In genomic region chr11:4072668-4073285, GRCh38 we compare ENCODE assay signal across 8 cellular contexts. TPM values are rescaled to one million over a fixed set of nuclear protein-coding genes. Genes with fewer than 3 reads are reported as not detected.
DNase-seq lines count a peak whose midpoint lies in the region; ATAC-seq and TF ChIP-seq lines count a peak whose summit lies in the region.

No MANE protein-coding gene starts in this region.

- H3K4me3 ChIP-seq in AG04449 (ENCODE audit: low read depth, low read length) = no peak overlapping the region
- no peak overlapping the region for H3K4me3 ChIP-seq in PC-3 (ENCODE audit: low read length)
- H3K4me3 ChIP-seq in trophoblast cell (ENCODE audit: low read depth, low read length) = no peak overlapping the region

- H3K4me2 ChIP-seq in PC-3 (ENCODE audit: low read length) (no peak overlapping the region), trophoblast cell (ENCODE audit: low read length) (no peak overlapping the region)

- POLR2A ChIA-PET in AG04449 (lab: Yijun Ruan, JAX) (interaction anchor here (1.3 to 3.3 kb wide), 2 partner anchors 218 to 224 kb away, joined by 5 to 18 read pairs; partner anchors contain the start of gene STIM1), PC-3 (lab: Charles Lee; ENCODE audit: unreplicated experiment) (no interaction called here)

- H3K23ac ChIP-seq in trophoblast cell (ENCODE audit: low read length) = no peak overlapping the region

- no peaks in the 10 kb centered on the region for H3K27me3 Mint-ChIP-seq in activated naive CD8-positive, alpha-beta T cell treated with anti-CD3 and anti-CD28 coated beads, Interleukin-2, amount 50 U/mL, for 24 hours

- H3K4me1 Mint-ChIP-seq in activated naive CD8-positive, alpha-beta T cell treated with anti-CD3 and anti-CD28 coated beads, Interleukin-2, amount 50 U/mL, for 24 hours = peaks cover 30% of the 10 kb centered on the region

- H2BK120ac ChIP-seq in trophoblast cell (ENCODE audit: insufficient read depth, low read length, poor library complexity) = no peak overlapping the region

- no peak overlapping the region for H2BK12ac ChIP-seq in trophoblast cell (ENCODE audit: low read length)

- no peak overlapping the region for H4K91ac ChIP-seq in trophoblast cell (ENCODE audit: low read depth, low read length)

- H3K79me1 ChIP-seq in trophoblast cell (ENCODE audit: low read length) = no peaks in the 10 kb centered on the region

- no peak overlapping the region for H3K14ac ChIP-seq in trophoblast cell (ENCODE audit: low read length)

- no peaks in the 10 kb centered on the region for H4K20me1 ChIP-seq in PC-3 (ENCODE audit: low read length)

- H4K8ac ChIP-seq in trophoblast cell (ENCODE audit: low read depth, low read length) = no peak overlapping the region

- ATAC-seq in PC-3 = peak; percentile 93
- peak; percentile 52 for ATAC-seq in activated naive CD8-positive, alpha-beta T cell treated with anti-CD3 and anti-CD28 coated beads, Interleukin-2, amount 50 U/mL, for 24 hours

- H3F3A ChIP-seq in PC-3 (ENCODE audit: low read length, unreplicated experiment) = no peaks in the 10 kb centered on the region

- no peak overlapping the region for H3K27ac ChIP-seq in PC-3 (ENCODE audit: low read length)
- H3K27ac ChIP-seq in trophoblast cell (ENCODE audit: low read depth, low read length) = no peak overlapping the region

- H3K4ac ChIP-seq in trophoblast cell (ENCODE audit: low read depth, low read length) = no peak overlapping the region

- no peak overlapping the region for H4K12ac ChIP-seq in trophoblast cell (ENCODE audit: low read depth, low read length)

- no peaks in the 10 kb centered on the region for H3K4me1 ChIP-seq in PC-3 (ENCODE audit: insufficient read depth, low read length)
- peaks cover 3 to 6% of the 10 kb centered on the region in 2 experiments for H3K4me1 ChIP-seq in trophoblast cell (ENCODE audit: control insufficient read depth in 1 of 2, insufficient read depth in 2 of 2, low read length in 2 of 2)

- no peaks in the 10 kb centered on the region for H3K9me3 Mint-ChIP-seq in activated naive CD8-positive, alpha-beta T cell treated with anti-CD3 and anti-CD28 coated beads, Interleukin-2, amount 50 U/mL, for 24 hours

- no peak overlapping the region for H2AK5ac ChIP-seq in trophoblast cell (ENCODE audit: low read length)

- no peaks in the 10 kb centered on the region for H3K79me2 ChIP-seq in PC-3 (ENCODE audit: low read length)
- H3K79me2 ChIP-seq in trophoblast cell (ENCODE audit: control insufficient read depth, insufficient read depth, low read length, poor library complexity) = no peaks in the 10 kb centered on the region

- no peaks in the 10 kb centered on the region for H3K9me3 ChIP-seq in PC-3 (ENCODE audit: low read length)
- H3K9me3 ChIP-seq in trophoblast cell (ENCODE audit: insufficient read depth, low read depth, low read length) = no peaks in the 10 kb centered on the region

- intact Hi-C loops in PC-3 (cut with micrococcal nuclease) (loop anchor here (1.0 to 10.0 kb wide), 3 partner anchors 118 to 223 kb away; no protein-coding TSS in a partner anchor), head of caudate nucleus (cut with DNase I) (loop anchor here (2.0 kb wide), 1 partner anchor 218 kb away; the partner anchor contains the start of gene STIM1)

- H3K9ac ChIP-seq in PC-3 (ENCODE audit: low read length) (no peak overlapping the region), trophoblast cell (ENCODE audit: low read length) (no peak overlapping the region)

- H3K27ac Mint-ChIP-seq in activated naive CD8-positive, alpha-beta T cell treated with anti-CD3 and anti-CD28 coated beads, Interleukin-2, amount 50 U/mL, for 24 hours = no peak overlapping the region

- H3K36me3 ChIP-seq in PC-3 (ENCODE audit: low read depth, low read length) (no peaks in the 10 kb centered on the region), trophoblast cell (ENCODE audit: control insufficient read depth in 1 of 2, insufficient read depth in 2 of 2, low read length in 2 of 2) (no peaks in the 10 kb centered on the region)

- H2AFZ ChIP-seq in PC-3 (ENCODE audit: low read length) (peak overlapping the region; percentile 45; the same call in 1 of the 2 replicates), trophoblast cell (ENCODE audit: insufficient read depth, low read length, poor library complexity) (no peak overlapping the region)

- peaks cover 11% of the 10 kb centered on the region for H3K36me3 Mint-ChIP-seq in activated naive CD8-positive, alpha-beta T cell treated with anti-CD3 and anti-CD28 coated beads, Interleukin-2, amount 50 U/mL, for 24 hours (ENCODE audit: low read depth)

- BruUV-seq in PC-3 (replicated peaks; lab: Mats Ljungman, UMichigan) = no TSS peak

- no CpG with 5 or more reads among the region's 4 CpGs for WGBS in trophoblast cell (ENCODE audit: extremely low coverage, insufficient coverage, insufficient read length)

- H3K4me3 Mint-ChIP-seq in activated naive CD8-positive, alpha-beta T cell treated with anti-CD3 and anti-CD28 coated beads, Interleukin-2, amount 50 U/mL, for 24 hours = no peak overlapping the region

- CTCF ChIA-PET in AG04449 (lab: Yijun Ruan, JAX) = interaction anchor here (0.6 to 37.2 kb wide), 65 partner anchors 11 to 400 kb away, joined by 3 to 1868 read pairs (median 5); partner anchors contain the start of genes NUP98, PGAP2, RHOG and RRM1
- CTCF ChIA-PET in PC-3 (lab: Charles Lee) = interaction anchor here (0.6 to 2.2 kb wide), 5 partner anchors 9 to 231 kb away, joined by 3 to 28 read pairs (median 4); partner anchors contain the start of gene STIM1

- TF ChIP-seq CTCF in AG04449 (IDR thresholded peaks at IDR 0.05; ENCODE audit: insufficient read depth, low read length, missing control alignments) (peak; percentile 72), GM12874 (IDR thresholded peaks at IDR 0.05; ENCODE audit: insufficient read depth, low read depth, low read length) (peak; percentile 54), LNCAP (IDR thresholded peaks at IDR 0.05) (peak; percentile 72), PC-3 (conservative IDR thresholded peaks at IDR 0.05; ENCODE audit: low read depth, low read length) (peak; percentile 80)

- no peak overlapping the region for H2BK5ac ChIP-seq in trophoblast cell (ENCODE audit: low read depth, low read length, poor library complexity)

- H3K18ac ChIP-seq in trophoblast cell (ENCODE audit: low read length) = no peak overlapping the region

- no peaks in the 10 kb centered on the region for H3K9me2 ChIP-seq in PC-3 (replicated peaks; ENCODE audit: low read length)

- no peaks in the 10 kb centered on the region for H3K27me3 ChIP-seq in PC-3 (ENCODE audit: low read length)
- no peaks in the 10 kb centered on the region for H3K27me3 ChIP-seq in trophoblast cell (ENCODE audit: insufficient read depth, low read length)

- DNase-seq in AG04449 (ENCODE audit: low read depth, low spot score) = no peak
- peak; percentile 81 for DNase-seq in PC-3
- peak; percentile 50 for DNase-seq in activated naive CD8-positive, alpha-beta T cell treated with anti-CD3 and anti-CD28 coated beads, Interleukin-2, amount 50 U/mL, for 24 hours
- DNase-seq in head of caudate nucleus = peak in 35 of 42 donors; percentile 26 to 88 (median 68)
- DNase-seq in trophoblast cell = peak; percentile 54 to 87
- no peak for DNase-seq in activated effector memory CD4-positive, alpha-beta T cell treated with anti-CD3 and anti-CD28 coated beads, Interleukin-2, amount 50 U/mL, for 16 hours

RNA-seq across cellular contexts. Expression of gene RRM1, which starts 21.8 kb away (rescaled TPM):
- total RNA-seq in PC-3 (2014; rRNA removed) = 101 and 106 TPM in 2 replicates
- polyA plus RNA-seq in trophoblast cell (2013) = 63.0 and 64.3 TPM in 2 replicates

Comparison
In these comparisons a context has a peak if more than half of its experiments do, and no peak if none do; other contexts are left out.
1. DNase-seq: peak in PC-3 (single experiment), activated naive CD8-positive, alpha-beta T cell treated with anti-CD3 and anti-CD28 coated beads, Interleukin-2, amount 50 U/mL, for 24 hours (single experiment), head of caudate nucleus (35 of 42) and trophoblast cell (2 of 2); none in AG04449 (single experiment) and activated effector memory CD4-positive, alpha-beta T cell treated with anti-CD3 and anti-CD28 coated beads, Interleukin-2, amount 50 U/mL, for 16 hours (single experiment).
2. Peak in every context shown above with its lines, with median percentiles within 50 percentile points of each other: CTCF ChIP-seq.